In the genomic region with DNA sequence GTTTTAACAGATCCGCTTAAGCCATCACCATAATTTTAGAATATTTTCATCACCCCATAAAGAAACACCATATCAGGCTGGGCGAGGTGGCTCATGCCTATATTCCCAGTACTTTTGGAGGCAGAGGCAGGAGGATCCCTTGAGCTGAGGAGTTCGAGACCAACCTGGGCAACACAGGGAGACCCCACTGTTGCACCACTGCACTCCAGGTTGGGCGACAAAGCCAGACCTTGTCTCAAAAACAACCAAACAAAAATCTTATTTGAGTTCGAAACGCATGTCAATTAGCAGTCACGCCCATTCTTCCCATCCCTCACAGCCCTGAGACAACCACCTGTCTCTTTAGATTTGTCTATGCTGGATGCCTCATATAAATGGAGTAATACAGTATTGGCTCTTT, we compare ENCODE assay signal across 20 cellular contexts.
DNase-seq lines count a peak whose midpoint lies in the region; ATAC-seq, FAIRE-seq and TF ChIP-seq lines count a peak whose summit lies in the region.
"Had no signal": no experiment of that assay in that cellular context is flagged by ENCODE, and none has a peak within 500 bp of the region (broad histone marks: within the 10 kb centered on the region; RNA-seq: fewer than 3 reads in every experiment).

No MANE protein-coding gene starts in this region.

- no peak for ATAC-seq in natural killer cell treated with Interleukin-12 subunit alpha and Interleukin-12 subunit beta and Interleukin-15 and Interleukin-18, amount 100 ng/mL, for 72 hours
- ATAC-seq in natural killer cell, result no peak
- no peak for ATAC-seq in lung (ENCODE audit: insufficient read depth, low FRiP score)
- ATAC-seq in CD8-positive, alpha-beta T cell, result no peak
- ATAC-seq: GM23338 had no signal

- peak overlapping the region; percentile 66 to 95 for H3K27ac Mint-ChIP-seq in natural killer cell treated with Interleukin-12 subunit alpha and Interleukin-12 subunit beta and Interleukin-15 and Interleukin-18, amount 100 ng/mL, for 72 hours
- H3K27ac Mint-ChIP-seq in natural killer cell, result no peak overlapping the region
- no peak overlapping the region for H3K27ac Mint-ChIP-seq in CD8-positive, alpha-beta T cell
- H3K27ac Mint-ChIP-seq: GM23338 had no signal

- H3K9me3 ChIP-seq in lung (ENCODE audit: control insufficient read depth in 2 of 2, insufficient read depth in 1 of 2, low read length in 1 of 2), result no peaks in the 10 kb centered on the region
- H3K9me3 ChIP-seq in CD8-positive, alpha-beta T cell (ENCODE audit: low read length), result no peaks in the 10 kb centered on the region
- H3K9me3 ChIP-seq: BE2C had no signal

- H3K4me1 Mint-ChIP-seq in natural killer cell treated with Interleukin-12 subunit alpha and Interleukin-12 subunit beta and Interleukin-15 and Interleukin-18, amount 100 ng/mL, for 72 hours (ENCODE audit: low read depth in 2 of 2), result peaks cover 56 to 63% of the 10 kb centered on the region in 2 donors
- peaks cover 21 to 39% of the 10 kb centered on the region in 2 donors for H3K4me1 Mint-ChIP-seq in natural killer cell
- peaks cover 24% of the 10 kb centered on the region for H3K4me1 Mint-ChIP-seq in CD8-positive, alpha-beta T cell (ENCODE audit: low read depth)

- H3K27me3 Mint-ChIP-seq in natural killer cell treated with Interleukin-12 subunit alpha and Interleukin-12 subunit beta and Interleukin-15 and Interleukin-18, amount 100 ng/mL, for 72 hours, result no peaks in the 10 kb centered on the region
- no peaks in the 10 kb centered on the region for H3K27me3 Mint-ChIP-seq in natural killer cell (ENCODE audit: low read depth in 2 of 2)
- no peaks in the 10 kb centered on the region for H3K27me3 Mint-ChIP-seq in CD8-positive, alpha-beta T cell (ENCODE audit: low read depth)

- peaks cover 6% of the 10 kb centered on the region for H3K9me3 Mint-ChIP-seq in natural killer cell treated with Interleukin-12 subunit alpha and Interleukin-12 subunit beta and Interleukin-15 and Interleukin-18, amount 100 ng/mL, for 72 hours
- no peaks in the 10 kb centered on the region for H3K9me3 Mint-ChIP-seq in natural killer cell
- H3K9me3 Mint-ChIP-seq in CD8-positive, alpha-beta T cell, result peaks cover 5% of the 10 kb centered on the region
- H3K9me3 Mint-ChIP-seq: GM23338 had no signal

- H3K4me3 Mint-ChIP-seq in natural killer cell treated with Interleukin-12 subunit alpha and Interleukin-12 subunit beta and Interleukin-15 and Interleukin-18, amount 100 ng/mL, for 72 hours, result no peak overlapping the region
- H3K4me3 Mint-ChIP-seq in natural killer cell, result no peak overlapping the region
- H3K4me3 Mint-ChIP-seq in CD8-positive, alpha-beta T cell, result no peak overlapping the region
- H3K4me3 Mint-ChIP-seq: CD4-positive, CD25-positive, alpha-beta regulatory T cell; GM23338 had no signal

- no peaks in the 10 kb centered on the region for H3K27me3 ChIP-seq in lung (ENCODE audit: control insufficient read depth, insufficient read depth)
- no peaks in the 10 kb centered on the region for H3K27me3 ChIP-seq in CD8-positive, alpha-beta T cell (ENCODE audit: insufficient read depth, low read length)
- H3K27me3 ChIP-seq: BE2C had no signal

- POLR2A ChIA-PET in CD8-positive, alpha-beta T cell (lab: Charles Lee), result no interaction called here

- intact Hi-C loops in natural killer cell (cut with micrococcal nuclease), result no loop called here
- intact Hi-C loops in CD8-positive, alpha-beta T cell (cut with DNase I, micrococcal nuclease), result no loop called here

- H3K4me3 ChIP-seq in epithelial cell of esophagus (ENCODE audit: low read length), result no peak overlapping the region
- no peak overlapping the region for H3K4me3 ChIP-seq in lung
- no peak overlapping the region for H3K4me3 ChIP-seq in CD8-positive, alpha-beta T cell (ENCODE audit: low read depth, low read length)
- H3K4me3 ChIP-seq: GM23338 had no signal

- no peak overlapping the region for H3K27ac ChIP-seq in lung (ENCODE audit: low read depth in 1 of 2, low read length in 1 of 2)
- H3K27ac ChIP-seq in CD8-positive, alpha-beta T cell (ENCODE audit: low read depth, low read length), result no peak overlapping the region
- H3K27ac ChIP-seq: HL-60 had no signal

- FAIRE-seq in GM19239 (lab: Jason Lieb, UNC), result no peak
- FAIRE-seq: A204.1, D721Med, G401.6, GM12891, H54 had no signal

- no peak for TF ChIP-seq CTCF in natural killer cell (IDR thresholded peaks at IDR 0.05)
- TF ChIP-seq CTCF in epithelial cell of esophagus (IDR thresholded peaks at IDR 0.05; ENCODE audit: insufficient read depth, low read depth, low read length, missing control alignments), result no peak
- TF ChIP-seq CTCF in lung (IDR thresholded peaks at IDR 0.05; ENCODE audit: control extremely low read depth, extremely low read depth), result no peak
- no peak for TF ChIP-seq CTCF in CD8-positive, alpha-beta T cell (IDR thresholded peaks at IDR 0.05)

- CTCF ChIA-PET in CD8-positive, alpha-beta T cell (lab: Charles Lee), result no interaction called here

- H3K4me1 ChIP-seq in lung (ENCODE audit: control insufficient read depth in 2 of 2, insufficient read depth in 2 of 2, low read length in 2 of 2), result peaks cover 0 to 3% of the 10 kb centered on the region in 2 donors
- H3K4me1 ChIP-seq in CD8-positive, alpha-beta T cell (ENCODE audit: insufficient read depth, low read length), result peaks cover 6% of the 10 kb centered on the region
- H3K4me1 ChIP-seq: Caco-2 had no signal

- H3K36me3 Mint-ChIP-seq in natural killer cell treated with Interleukin-12 subunit alpha and Interleukin-12 subunit beta and Interleukin-15 and Interleukin-18, amount 100 ng/mL, for 72 hours, result peaks cover 5% of the 10 kb centered on the region
- no peaks in the 10 kb centered on the region for H3K36me3 Mint-ChIP-seq in natural killer cell
- no peaks in the 10 kb centered on the region for H3K36me3 Mint-ChIP-seq in CD8-positive, alpha-beta T cell
- H3K36me3 Mint-ChIP-seq: CD4-positive, CD25-positive, alpha-beta regulatory T cell had no signal

- DNase-seq in natural killer cell treated with Interleukin-12 subunit alpha and Interleukin-12 subunit beta and Interleukin-15 and Interleukin-18, amount 100 ng/mL, for 72 hours (ENCODE audit: low spot score), result no peak
- DNase-seq in natural killer cell (no peak), epithelial cell of esophagus (ENCODE audit: low read depth) (peak; percentile 46), lung (ENCODE audit: low spot score) (peak; percentile 9), GM19238 (ENCODE audit: insufficient read length, low spot score) (no peak), GM19239 (ENCODE audit: insufficient read length, low spot score) (no peak)
- no peak for DNase-seq in CD8-positive, alpha-beta T cell
- DNase-seq: ACHN; BE2C; C1 segment of cervical spinal cord; Caco-2; CD4-positive, CD25-positive, alpha-beta regulatory T cell; HCEC 1CT had no signal

- WGBS in lung, 2 donors, result 96 to 97% methylated on average over 7 of the region's 7 CpGs

- H3K36me3 ChIP-seq in lung (ENCODE audit: control insufficient read depth in 2 of 2, insufficient read depth in 2 of 2, low read length in 2 of 2), result no peaks in the 10 kb centered on the region
- H3K36me3 ChIP-seq in CD8-positive, alpha-beta T cell (ENCODE audit: insufficient read depth, low read length), result no peaks in the 10 kb centered on the region
- H3K36me3 ChIP-seq: BE2C had no signal

Comparison
In these comparisons a context has a peak if more than half of its experiments do, and no peak if none do; other contexts are left out.
1. H3K27ac Mint-ChIP-seq: peak in natural killer cell treated with Interleukin-12 subunit alpha and Interleukin-12 subunit beta and Interleukin-15 and Interleukin-18, amount 100 ng/mL, for 72 hours (2 of 2); none in natural killer cell (0 of 2) and CD8-positive, alpha-beta T cell (single experiment).
2. DNase-seq: peak in epithelial cell of esophagus (single experiment) and lung (single experiment); none in natural killer cell treated with Interleukin-12 subunit alpha and Interleukin-12 subunit beta and Interleukin-15 and Interleukin-18, amount 100 ng/mL, for 72 hours (single experiment), natural killer cell (single experiment), GM19238 (single experiment), CD8-positive, alpha-beta T cell (0 of 7) and GM19239 (single experiment).